2 cellular contexts compared by ENCODE assay signal in genomic region chr15:65463096-65463495, GRCh38. TPM values are rescaled to one million over a fixed set of nuclear protein-coding genes. Genes with fewer than 3 reads are reported as not detected.
"Had no signal": no experiment of that assay in that cellular context is flagged by ENCODE, and none has a peak within 500 bp of the region (broad histone marks: within the 10 kb centered on the region; RNA-seq: fewer than 3 reads in every experiment).

No MANE protein-coding gene starts in this region.

RNA-seq across cellular contexts. Expression of gene IGDCC4, which starts 40.3 kb away (rescaled TPM):
- total RNA-seq: activated B cell treated with CpG ODN at 0.5 μM for 24 hours; T-helper 2 cell treated with Interferon-gamma antibody and Interleukin-4, amounts not matched to agents 100 ng/mL and 5 ng/mL, for 36 hours had no signal
